Comparison of ENCODE assay signal across 12 cellular contexts in genomic region chr3:169348981-169349942, GRCh38.
DNase-seq lines count a peak whose midpoint lies in the region; ATAC-seq and TF ChIP-seq lines count a peak whose summit lies in the region.
"Had no signal": no experiment of that assay in that cellular context is flagged by ENCODE, and none has a peak within 500 bp of the region (broad histone marks: within the 10 kb centered on the region; RNA-seq: fewer than 3 reads in every experiment).

No MANE protein-coding gene starts in this region.

- H4K20me1 ChIP-seq in PC-9 (ENCODE audit: insufficient read depth) = no peaks in the 10 kb centered on the region

- CTCF ChIA-PET in PC-9 (lab: Charles Lee) = no interaction called here

- no peaks in the 10 kb centered on the region for H3K36me3 Mint-ChIP-seq in endothelial cell (ENCODE audit: low read depth, unreplicated experiment)

- DNase-seq in Caki2 (ENCODE audit: low read depth) (peak; percentile 64), PC-9 (peak; percentile 52 to 92), endothelial cell (ENCODE audit: low spot score) (no peak), NCI-H2227 treated with DMSO at 0.1 percent for 48 hours (lab: John Stamatoyannopoulos, UW) (no peak), NCI-H748 treated with DMSO at 0.1 percent for 48 hours (lab: John Stamatoyannopoulos, UW) (no peak), GF-D8 (lab: John Stamatoyannopoulos, UW) (no peak), heart right ventricle (no peak)
- DNase-seq: activated CD8-positive, alpha-beta memory T cell treated with anti-CD3 and anti-CD28 coated beads, Interleukin-2, amount 50 U/mL, for 48 hours; KG1; NCI-H2081 treated with DMSO at 0.1 percent for 48 hours; thyroid gland had no signal

- H3K4me3 Mint-ChIP-seq in endothelial cell (ENCODE audit: unreplicated experiment) = no peak overlapping the region

- peak overlapping the region; percentile 74 for H3K4me2 ChIP-seq in PC-9

- no peak for ATAC-seq in heart right ventricle

- TSS peak; percentile 70 for BruUV-seq in PC-9 (replicated peaks; lab: Mats Ljungman, UMichigan)

- peaks cover 2% of the 10 kb centered on the region for H3K27me3 Mint-ChIP-seq in endothelial cell (ENCODE audit: unreplicated experiment)

- peaks cover 26% of the 10 kb centered on the region for H3K4me1 Mint-ChIP-seq in endothelial cell (ENCODE audit: unreplicated experiment)

- H3K27ac Mint-ChIP-seq in endothelial cell (ENCODE audit: unreplicated experiment) = peak overlapping the region; percentile 50

- H3K9me3 ChIP-seq in PC-9 (ENCODE audit: insufficient read depth, low read depth) (peaks cover 7% of the 10 kb centered on the region; the same call in 1 of the 2 replicates), mesodermal cell (ENCODE audit: control insufficient read depth, low read length) (no peaks in the 10 kb centered on the region), heart right ventricle (no peaks in the 10 kb centered on the region)
- H3K9me3 ChIP-seq: thyroid gland had no signal

- TF ChIP-seq CTCF in PC-9 (conservative IDR thresholded peaks at IDR 0.05) = no peak
- TF ChIP-seq CTCF in endothelial cell (IDR thresholded peaks at IDR 0.05; ENCODE audit: unreplicated experiment) = no peak
- no peak for TF ChIP-seq CTCF in heart right ventricle (IDR thresholded peaks at IDR 0.05)

- H3F3A ChIP-seq in PC-9 (ENCODE audit: insufficient read depth, low read depth) = peaks cover 31% of the 10 kb centered on the region; the same call in 1 of the 2 replicates

- H3K4me3 ChIP-seq in PC-9 (peak overlapping the region; percentile 14; the same call in 1 of the 2 replicates), mesodermal cell (ENCODE audit: extremely low read depth, insufficient read depth, low read length, poor library complexity, severe bottlenecking) (no peak overlapping the region), heart right ventricle (no peak overlapping the region)
- H3K4me3 ChIP-seq: thyroid gland had no signal

- H3K9me3 Mint-ChIP-seq in endothelial cell (ENCODE audit: unreplicated experiment) = no peaks in the 10 kb centered on the region

- 0 out of 2 replicates have a peak, but pooled peaks cover 3% of the 10 kb centered on the region for H3K9me2 ChIP-seq in PC-9 (ENCODE audit: insufficient read depth)

- peak overlapping the region; percentile 72 for H2AFZ ChIP-seq in PC-9

- H3K36me3 ChIP-seq in PC-9 (ENCODE audit: low read depth) (no peaks in the 10 kb centered on the region), mesodermal cell (ENCODE audit: control insufficient read depth, insufficient read depth, low read length) (no peaks in the 10 kb centered on the region), heart right ventricle (no peaks in the 10 kb centered on the region)
- H3K36me3 ChIP-seq: thyroid gland had no signal

- 0 out of 2 replicates have a peak, but pooled peaks cover 4% of the 10 kb centered on the region for H3K79me2 ChIP-seq in PC-9 (ENCODE audit: low read depth)

- in situ Hi-C loops in Caki2 (cut with HindIII; ENCODE audit: low pct_unique_long_range_greater_than_20kb, low sequenced_read_pairs) = no loop called here

- no peaks in the 10 kb centered on the region for H3K27me3 ChIP-seq in PC-9 (ENCODE audit: insufficient read depth, low read depth)
- H3K27me3 ChIP-seq in heart right ventricle = peaks cover 0 to 13% (median 0%) of the 10 kb centered on the region in 7 donors
- H3K27me3 ChIP-seq: thyroid gland had no signal

- intact Hi-C loops in PC-9 (cut with micrococcal nuclease; ENCODE audit: unreplicated experiment) (loop anchor here (1.0 to 5.0 kb wide), 7 partner anchors 9 to 618 kb away; partner anchors contain the start of gene SEC62), heart right ventricle (cut with DNase I) (no loop called here)

- POLR2A ChIA-PET in PC-9 (lab: Charles Lee; ENCODE audit: unreplicated experiment) = interaction anchor here (0.5 to 0.7 kb wide), 4 partner anchors 28 to 672 kb away, joined by 3 to 4 read pairs (median 4); no protein-coding TSS in a partner anchor

- 72 to 89% methylated on average over 4 to 6 of the region's 10 CpGs for WGBS in mesodermal cell (ENCODE audit: insufficient coverage in 2 of 2), 2 experiments
- WGBS in heart right ventricle, 2 donors = 60 to 64% methylated on average over 10 of the region's 10 CpGs

- H3K4me1 ChIP-seq in PC-9 (replicated peaks; ENCODE audit: insufficient read depth) (peaks cover 49% of the 10 kb centered on the region), mesodermal cell (ENCODE audit: control insufficient read depth, insufficient read depth, low read length, poor library complexity, severe bottlenecking) (no peaks in the 10 kb centered on the region), heart right ventricle (peaks cover 0 to 4% (median 0%) of the 10 kb centered on the region in 9 donors)
- H3K4me1 ChIP-seq: thyroid gland had no signal

- H3K27ac ChIP-seq in PC-9 = peak overlapping the region; percentile 95
- peak overlapping the region; percentile 62 for H3K27ac ChIP-seq in mesodermal cell (ENCODE audit: low read depth, low read length, severe bottlenecking)
- no peak overlapping the region for H3K27ac ChIP-seq in heart right ventricle
- H3K27ac ChIP-seq: thyroid gland had no signal

Comparison
In these comparisons a context has a peak if more than half of its experiments do, and no peak if none do; other contexts are left out.
1. DNase-seq: peak in Caki2 (single experiment) and PC-9 (2 of 2); none in endothelial cell (single experiment), NCI-H2227 treated with DMSO at 0.1 percent for 48 hours (single experiment), NCI-H748 treated with DMSO at 0.1 percent for 48 hours (single experiment), GF-D8 (single experiment) and heart right ventricle (0 of 2).
2. H3K27ac ChIP-seq: peak in PC-9 (single experiment) and mesodermal cell (single experiment); none in heart right ventricle (0 of 10).